ENCODE assay signal across 14 cellular contexts in the genomic region with DNA sequence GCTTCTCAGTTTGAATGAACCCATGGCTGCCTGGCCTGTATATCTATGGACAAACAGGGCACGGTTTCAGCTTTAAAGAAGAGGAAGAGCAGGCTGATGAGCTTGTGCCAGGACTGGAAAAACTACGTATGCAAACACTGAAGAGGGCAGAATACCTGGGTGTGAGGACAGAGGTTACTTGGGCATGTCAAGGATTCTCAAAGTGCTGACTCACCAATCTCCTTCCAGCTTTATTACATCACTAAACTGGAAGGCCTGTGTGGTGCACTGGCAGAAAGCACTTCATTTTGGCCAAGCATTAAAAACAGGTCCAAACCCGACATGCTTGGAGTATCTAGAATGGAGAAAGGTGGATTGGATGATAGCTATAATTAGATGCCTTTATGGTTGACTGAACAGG.
A peak's percentile ranks its signal among the peaks of the same experiment; 100 is the strongest.
DNase-seq lines count a peak whose midpoint lies in the region; ATAC-seq, FAIRE-seq and TF ChIP-seq lines count a peak whose summit lies in the region.
"Had no signal": no experiment of that assay in that cellular context is flagged by ENCODE, and none has a peak within 500 bp of the region (broad histone marks: within the 10 kb centered on the region; RNA-seq: fewer than 3 reads in every experiment).

No MANE protein-coding gene starts in this region.

- H3K4me1 ChIP-seq in adipocyte (ENCODE audit: control insufficient read depth, insufficient read depth, low read length) = peaks cover 66% of the 10 kb centered on the region
- peaks cover 62% of the 10 kb centered on the region for H3K4me1 ChIP-seq in keratinocyte (ENCODE audit: control insufficient read depth, extremely low read depth, insufficient read depth, low read length)
- H3K4me1 ChIP-seq in upper lobe of right lung = peaks cover 44% of the 10 kb centered on the region

- dilution Hi-C loops in keratinocyte (cut with MboI; ENCODE audit: extremely low pct_ligation_motif_present, low sequenced_read_pairs) = no loop called here

- intact Hi-C loops in upper lobe of right lung (cut with DNase I) = loop anchor here (10.0 kb wide), 1 partner anchor 431 kb away; a partner anchor contains a TSS

- H4K20me1 ChIP-seq in keratinocyte (ENCODE audit: control insufficient read depth, extremely low read depth, insufficient read depth, low read length) = no peaks in the 10 kb centered on the region

- ATAC-seq in upper lobe of right lung = peak; percentile 34
- ATAC-seq in HG02840 (IDR thresholded peaks at IDR 0.05; ENCODE audit: low FRiP score, unreplicated experiment) = no peak
- ATAC-seq: natural killer cell had no signal

- H3K27ac ChIP-seq in keratinocyte (ENCODE audit: control insufficient read depth, insufficient read depth, low read length) (peak overlapping the region; percentile 55), upper lobe of right lung (no peak overlapping the region)

- no peaks in the 10 kb centered on the region for H3K9me1 ChIP-seq in keratinocyte (ENCODE audit: control insufficient read depth, extremely low read depth, insufficient read depth, low read length)

- DNase-seq in NCI-H446 treated with DMSO at 0.1 percent for 48 hours (lab: John Stamatoyannopoulos, UW) (peak; percentile 19), NCI-H446 (lab: John Stamatoyannopoulos, UW) (no peak), adipocyte (ENCODE audit: low read depth) (peak; percentile 49), keratinocyte (ENCODE audit: low read depth, low spot score) (peak; percentile 74), upper lobe of right lung (no peak), SIG-M5 treated with dmso at 0.1 percent for 504 hours (lab: John Stamatoyannopoulos, UW; ENCODE audit: unreplicated experiment) (no peak)
- DNase-seq in stimulated activated naive CD4-positive, alpha-beta T cell treated with Interleukin-2 at 50 U/mL for 16 hours (lab: John Stamatoyannopoulos, UW) = no peak
- DNase-seq: activated CD4-positive, alpha-beta T cell treated with anti-CD3 and anti-CD28 coated beads, Interleukin-2, amount 10 ng/mL, durations not matched to agents 24 days and 14 days; activated naive CD4-positive, alpha-beta T cell treated with anti-CD3 and anti-CD28 coated beads for 36 hours; natural killer cell; NCI-H524; SIG-M5; stimulated activated CD4-positive, alpha-beta T cell treated with anti-CD3 and anti-CD28 coated beads, Interleukin-15, amount 100 ng/mL, for 24 hours had no signal

- TF ChIP-seq CTCF in keratinocyte (optimal IDR thresholded peaks at IDR 0.05 in 1 of 3, IDR thresholded peaks at IDR 0.05 in 1 of 3, conservative IDR thresholded peaks at IDR 0.05 in 1 of 3; ENCODE audit: extremely low read depth in 1 of 3, insufficient read depth in 2 of 3, low read length in 3 of 3) (peak in 1 of 3 experiments; percentile 14), upper lobe of right lung (IDR thresholded peaks at IDR 0.05) (no peak)

- peak; percentile 89 for FAIRE-seq in keratinocyte (lab: Jason Lieb, UNC)

- no peaks in the 10 kb centered on the region for H3K27me3 ChIP-seq in adipocyte (replicated peaks; ENCODE audit: control insufficient read depth, insufficient read depth, low read length)
- H3K27me3 ChIP-seq in keratinocyte (ENCODE audit: control insufficient read depth, extremely low read depth, insufficient read depth, low read length) = no peaks in the 10 kb centered on the region
- H3K27me3 ChIP-seq in upper lobe of right lung = no peaks in the 10 kb centered on the region

- peak overlapping the region; percentile 0 for H3K4me2 ChIP-seq in keratinocyte (ENCODE audit: control insufficient read depth, extremely low read depth, insufficient read depth, low read depth, low read length)

- H3K9me3 ChIP-seq in adipocyte (ENCODE audit: control insufficient read depth, low read length) = no peaks in the 10 kb centered on the region
- no peaks in the 10 kb centered on the region for H3K9me3 ChIP-seq in keratinocyte (ENCODE audit: control insufficient read depth, low read depth, low read length)
- no peaks in the 10 kb centered on the region for H3K9me3 ChIP-seq in upper lobe of right lung

- H3K4me3 ChIP-seq in adipocyte (ENCODE audit: low read length) (no peak overlapping the region), keratinocyte (ENCODE audit: control insufficient read depth in 2 of 3, extremely low read depth in 1 of 3, insufficient read depth in 2 of 3, low read depth in 1 of 3, low read length in 3 of 3) (no peak overlapping the region), upper lobe of right lung (no peak overlapping the region)

- no peak overlapping the region for H3K9ac ChIP-seq in adipocyte (ENCODE audit: low read length)
- no peak overlapping the region for H3K9ac ChIP-seq in keratinocyte (ENCODE audit: control insufficient read depth, extremely low read depth, insufficient read depth, low read length)

- no peak overlapping the region for H2AFZ ChIP-seq in keratinocyte (ENCODE audit: control insufficient read depth, low read length)

- H3K36me3 ChIP-seq in adipocyte (ENCODE audit: control insufficient read depth, insufficient read depth, low read length, severe bottlenecking) (no peaks in the 10 kb centered on the region), keratinocyte (ENCODE audit: control insufficient read depth in 2 of 2, extremely low read depth in 1 of 2, insufficient read depth in 2 of 2, low read length in 2 of 2) (no peaks in the 10 kb centered on the region), upper lobe of right lung (no peaks in the 10 kb centered on the region)

- H3K79me2 ChIP-seq in keratinocyte (ENCODE audit: control insufficient read depth, insufficient read depth, low read length) = no peaks in the 10 kb centered on the region

Comparison
In these comparisons a context has a peak if more than half of its experiments do, and no peak if none do; other contexts are left out.
1. DNase-seq: peak in NCI-H446 treated with DMSO at 0.1 percent for 48 hours (single experiment), adipocyte (single experiment) and keratinocyte (single experiment); none in NCI-H446 (0 of 2), upper lobe of right lung (single experiment), stimulated activated naive CD4-positive, alpha-beta T cell treated with Interleukin-2 at 50 U/mL for 16 hours (single experiment) and SIG-M5 treated with dmso at 0.1 percent for 504 hours (single experiment).